17 cellular contexts compared by ENCODE assay signal in genomic region chr3:49552087-49552486, GRCh38. TPM values are rescaled to one million over a fixed set of nuclear protein-coding genes. Genes with fewer than 3 reads are reported as not detected.
DNase-seq lines count a peak whose midpoint lies in the region; ATAC-seq and TF ChIP-seq lines count a peak whose summit lies in the region.
"Had no signal": no experiment of that assay in that cellular context is flagged by ENCODE, and none has a peak within 500 bp of the region (broad histone marks: within the 10 kb centered on the region; RNA-seq: fewer than 3 reads in every experiment).

No MANE protein-coding gene starts in this region.

- H3K36me3 Mint-ChIP-seq in activated naive CD4-positive, alpha-beta T cell treated with anti-CD3 and anti-CD28 coated beads, Interleukin-2, amount 50 U/mL, for 24 hours, result peaks cover 2% of the 10 kb centered on the region
- no peaks in the 10 kb centered on the region for H3K36me3 Mint-ChIP-seq in CD8-positive, alpha-beta T cell
- H3K36me3 Mint-ChIP-seq in brain (peaks cover 4% of the 10 kb centered on the region), WTC11 (no peaks in the 10 kb centered on the region)

- no peak for TF ChIP-seq CTCF in CD8-positive, alpha-beta T cell (IDR thresholded peaks at IDR 0.05)
- TF ChIP-seq CTCF in brain (conservative IDR thresholded peaks at IDR 0.05) (no peak), WTC11 (IDR thresholded peaks at IDR 0.05) (no peak)

- H3K36me3 ChIP-seq in CD8-positive, alpha-beta T cell (ENCODE audit: insufficient read depth, low read length), result no peaks in the 10 kb centered on the region

- H3K27ac Mint-ChIP-seq in activated naive CD4-positive, alpha-beta T cell treated with anti-CD3 and anti-CD28 coated beads, Interleukin-2, amount 50 U/mL, for 24 hours, result no peak overlapping the region
- no peak overlapping the region for H3K27ac Mint-ChIP-seq in CD8-positive, alpha-beta T cell
- H3K27ac Mint-ChIP-seq in brain, result peak overlapping the region in 3 of 5 experiments; percentile 21 to 70 (median 27)
- H3K27ac Mint-ChIP-seq in WTC11, result no peak overlapping the region
- H3K27ac Mint-ChIP-seq: GM23338 had no signal

- ATAC-seq in CD8-positive, alpha-beta T cell, result no peak
- ATAC-seq in GM21723 (IDR thresholded peaks at IDR 0.05; ENCODE audit: unreplicated experiment) (no peak), WTC11 (no peak)
- ATAC-seq: GM23338, HCT116 had no signal

- CTCF ChIA-PET in CD8-positive, alpha-beta T cell (lab: Charles Lee), result interaction anchor here (1.6 to 6.3 kb wide), 3 partner anchors 12 to 120 kb away, joined by 12 to 41 read pairs (median 13); no protein-coding TSS in a partner anchor
- CTCF ChIA-PET in WTC11 (lab: Charles Lee), result interaction anchor here (1.0 to 5.3 kb wide), 2 partner anchors 12 to 103 kb away, joined by 3 to 70 read pairs; no protein-coding TSS in a partner anchor

- no peak overlapping the region for H3K4me3 ChIP-seq in CD8-positive, alpha-beta T cell (ENCODE audit: low read depth, low read length)
- H3K4me3 ChIP-seq: GM23338 had no signal

- H3K27me3 Mint-ChIP-seq in activated naive CD4-positive, alpha-beta T cell treated with anti-CD3 and anti-CD28 coated beads, Interleukin-2, amount 50 U/mL, for 24 hours, result peaks cover 8% of the 10 kb centered on the region
- H3K27me3 Mint-ChIP-seq in CD8-positive, alpha-beta T cell (ENCODE audit: low read depth), result peaks cover 20% of the 10 kb centered on the region
- H3K27me3 Mint-ChIP-seq in brain (peaks cover 19% of the 10 kb centered on the region), WTC11 (ENCODE audit: low read depth) (peaks cover 23% of the 10 kb centered on the region)

- H3K9me3 Mint-ChIP-seq in activated naive CD4-positive, alpha-beta T cell treated with anti-CD3 and anti-CD28 coated beads, Interleukin-2, amount 50 U/mL, for 24 hours, result no peaks in the 10 kb centered on the region
- no peaks in the 10 kb centered on the region for H3K9me3 Mint-ChIP-seq in CD8-positive, alpha-beta T cell
- H3K9me3 Mint-ChIP-seq in brain, result no peaks in the 10 kb centered on the region
- H3K9me3 Mint-ChIP-seq in WTC11, result no peaks in the 10 kb centered on the region
- H3K9me3 Mint-ChIP-seq: GM23338 had no signal

- H3K27ac ChIP-seq in CD8-positive, alpha-beta T cell (ENCODE audit: low read depth, low read length), result no peak overlapping the region

- no peaks in the 10 kb centered on the region for H3K9me3 ChIP-seq in CD8-positive, alpha-beta T cell (ENCODE audit: low read length)

- no peaks in the 10 kb centered on the region for H3K27me3 ChIP-seq in CD8-positive, alpha-beta T cell (ENCODE audit: insufficient read depth, low read length)

- DNase-seq in activated naive CD4-positive, alpha-beta T cell (lab: John Stamatoyannopoulos, UW), result no peak
- DNase-seq in CD8-positive, alpha-beta T cell, result no peak
- DNase-seq in posterior vena cava (ENCODE audit: low spot score) (peak; percentile 31), hepatic stellate cell (ENCODE audit: low spot score) (no peak), WTC11 (ENCODE audit: low spot score) (no peak)
- DNase-seq: KBM-7, MV-4-11, NCI-H1417 treated with DMSO at 0.1 percent for 48 hours, NCI-H1930, NCI-H446, NCI-H69, Right ventricle myocardium superior had no signal

- intact Hi-C loops in CD8-positive, alpha-beta T cell (cut with DNase I, micrococcal nuclease), result loop anchor here in 1 of 2 experiments (5.0 to 10.0 kb wide), 3 partner anchors 140 to 867 kb away; partner anchors contain the start of genes HYAL3, IFRD2, NAA80 and NCKIPSD
- intact Hi-C loops in posterior vena cava (cut with DNase I), result no loop called here

- H3K4me1 Mint-ChIP-seq in activated naive CD4-positive, alpha-beta T cell treated with anti-CD3 and anti-CD28 coated beads, Interleukin-2, amount 50 U/mL, for 24 hours, result peaks cover 16% of the 10 kb centered on the region
- peaks cover 17% of the 10 kb centered on the region for H3K4me1 Mint-ChIP-seq in CD8-positive, alpha-beta T cell (ENCODE audit: low read depth)
- H3K4me1 Mint-ChIP-seq in brain (peaks cover 46% of the 10 kb centered on the region), WTC11 (peaks cover 20% of the 10 kb centered on the region)

- H3K4me3 Mint-ChIP-seq in activated naive CD4-positive, alpha-beta T cell treated with anti-CD3 and anti-CD28 coated beads, Interleukin-2, amount 50 U/mL, for 24 hours, result peak overlapping the region; percentile 11
- H3K4me3 Mint-ChIP-seq in CD8-positive, alpha-beta T cell, result peak overlapping the region; percentile 9
- H3K4me3 Mint-ChIP-seq in brain (peak overlapping the region; percentile 37 to 79 (median 53)), WTC11 (no peak overlapping the region)
- H3K4me3 Mint-ChIP-seq: GM23338 had no signal

- POLR2A ChIA-PET in CD8-positive, alpha-beta T cell (lab: Charles Lee), result no interaction called here
- POLR2A ChIA-PET in WTC11 (lab: Charles Lee), result no interaction called here

- H3K4me1 ChIP-seq in CD8-positive, alpha-beta T cell (ENCODE audit: insufficient read depth, low read length), result peaks cover 13% of the 10 kb centered on the region

TF ChIP-seq in WTC11, 78 proteins besides CTCF, POLR2A, EP300 and RAD21:
- TF ChIP-seq NFATC4 (CRISPR knock-in tag; IDR thresholded peaks at IDR 0.05) (no peak), MLX (CRISPR knock-in tag; IDR thresholded peaks at IDR 0.05) (no peak), IRF1 (CRISPR knock-in tag; IDR thresholded peaks at IDR 0.05) (no peak), MXD4 (CRISPR knock-in tag; IDR thresholded peaks at IDR 0.05; ENCODE audit: borderline replicate concordance) (no peak), ZNF416 (CRISPR knock-in tag; IDR thresholded peaks at IDR 0.05) (no peak), TP53 (CRISPR knock-in tag; IDR thresholded peaks at IDR 0.05) (no peak), PREB (CRISPR knock-in tag; IDR thresholded peaks at IDR 0.05; ENCODE audit: borderline replicate concordance) (no peak), ZNF281 (CRISPR knock-in tag; IDR thresholded peaks at IDR 0.05) (no peak), ZBTB21 (CRISPR knock-in tag; IDR thresholded peaks at IDR 0.05; ENCODE audit: borderline replicate concordance) (no peak), SMAD3 (CRISPR knock-in tag; IDR thresholded peaks at IDR 0.05; ENCODE audit: borderline replicate concordance) (no peak)

RNA-seq across cellular contexts. Expression of gene BSN, which starts 2.2 kb away (rescaled TPM):
- total RNA-seq in CD8-positive, alpha-beta T cell, result under 1 TPM; 0.17 to 0.35 TPM
- polyA plus RNA-seq in brain (ENCODE audit: insufficient read depth, low read depth, low replicate concordance), result 11.8 TPM
- under 1 TPM; 0.42 to 0.48 TPM for total RNA-seq in posterior vena cava
- 1.7 to 2.8 TPM (median 2.4 TPM) in 3 replicates for total RNA-seq in WTC11 (2021)

Comparison
In these comparisons a context has a peak if more than half of its experiments do, and no peak if none do; other contexts are left out.
1. H3K27ac Mint-ChIP-seq: peak in brain (3 of 5); none in activated naive CD4-positive, alpha-beta T cell treated with anti-CD3 and anti-CD28 coated beads, Interleukin-2, amount 50 U/mL, for 24 hours (single experiment), CD8-positive, alpha-beta T cell (single experiment) and WTC11 (single experiment).